In genomic region chr14:76205708-76206107, GRCh38 we compare ENCODE assay signal across 1 cellular context.
TF ChIP-seq lines count a peak whose summit lies in the region.

No MANE protein-coding gene starts in this region.

TF ChIP-seq in GM12878, 131 proteins besides CTCF, POLR2A, EP300 and RAD21 (continued from another document and continues in another):
- TF ChIP-seq BCLAF1 (IDR thresholded peaks at IDR 0.05) (no peak), NR2F1 (conservative IDR thresholded peaks at IDR 0.05) (no peak), EED (IDR thresholded peaks at IDR 0.05; ENCODE audit: low read depth) (no peak; the same call in 1 of the 2 replicates), ZZZ3 (IDR thresholded peaks at IDR 0.05; ENCODE audit: control insufficient read depth, insufficient read length, low read depth) (no peak), SMARCA5 (IDR thresholded peaks at IDR 0.05) (no peak), STAT1 (conservative IDR thresholded peaks at IDR 0.05) (no peak), PAX5 (IDR thresholded peaks at IDR 0.05; ENCODE audit: borderline replicate concordance, low read depth, low read length) (no peak; the same call in 1 of the 2 replicates), MEF2A (IDR thresholded peaks at IDR 0.05; ENCODE audit: insufficient read depth, low read depth, low read length) (no peak), ZNF622 (IDR thresholded peaks at IDR 0.05) (no peak), CBX5 (IDR thresholded peaks at IDR 0.05; ENCODE audit: low read depth) (no peak), POLR2AphosphoS2 (IDR thresholded peaks at IDR 0.05; ENCODE audit: low read depth, low read length) (peak; percentile 41; the same call in 1 of the 2 replicates), CEBPZ (IDR thresholded peaks at IDR 0.05; ENCODE audit: low read depth, low read length) (no peak), MLLT1 (IDR thresholded peaks at IDR 0.05) (0 out of 2 replicates have a peak, but pooled peaks have one; percentile 65), JUND (IDR thresholded peaks at IDR 0.05; ENCODE audit: low read depth, low read length) (no peak), ZNF274 (IDR thresholded peaks at IDR 0.05; ENCODE audit: insufficient read depth, insufficient read length) (no peak), MYB (IDR thresholded peaks at IDR 0.05; ENCODE audit: borderline replicate concordance, low read depth, low read length) (no peak), CHD2 (IDR thresholded peaks at IDR 0.05; ENCODE audit: borderline replicate concordance, low read depth, low read length) (no peak), SREBF1 (IDR thresholded peaks at IDR 0.05; ENCODE audit: low read length) (no peak), SIX5 (IDR thresholded peaks at IDR 0.05; ENCODE audit: low read depth, low read length, severe bottlenecking) (no peak), TAF1 (IDR thresholded peaks at IDR 0.05; ENCODE audit: borderline replicate concordance, low read depth, low read length) (no peak), SREBF2 (IDR thresholded peaks at IDR 0.05; ENCODE audit: low read length) (no peak), POLR2AphosphoS5 (IDR thresholded peaks at IDR 0.05; ENCODE audit: low read length) (peak; percentile 67), JUNB (IDR thresholded peaks at IDR 0.05) (no peak), CREB1 (IDR thresholded peaks at IDR 0.05; ENCODE audit: low read depth) (no peak), USF1 (IDR thresholded peaks at IDR 0.05; ENCODE audit: borderline replicate concordance, extremely low read length, insufficient read depth, low read depth, low read length) (no peak), HSF1 (IDR thresholded peaks at IDR 0.05; ENCODE audit: low read depth, low read length) (no peak), PML (IDR thresholded peaks at IDR 0.05; ENCODE audit: low read length) (0 out of 2 replicates have a peak, but pooled peaks have one; percentile 66), LARP7 (IDR thresholded peaks at IDR 0.05) (no peak), IRF5 (IDR thresholded peaks at IDR 0.05; ENCODE audit: borderline replicate concordance) (no peak), MEF2B (IDR thresholded peaks at IDR 0.05; ENCODE audit: partially characterized antibody, poor library complexity, severe bottlenecking) (peak; percentile 95), ZBED1 (IDR thresholded peaks at IDR 0.05; ENCODE audit: borderline replicate concordance) (no peak), MTA2 (IDR thresholded peaks at IDR 0.05; ENCODE audit: low read depth) (peak; percentile 48; the same call in 1 of the 2 replicates), MTA3 (IDR thresholded peaks at IDR 0.05; ENCODE audit: borderline replicate concordance, low read length) (0 out of 2 replicates have a peak, but pooled peaks have one; percentile 48), NFYA (IDR thresholded peaks at IDR 0.05; ENCODE audit: borderline replicate concordance, low read depth, low read length) (no peak)
- TF ChIP-seq, protein P1, sequence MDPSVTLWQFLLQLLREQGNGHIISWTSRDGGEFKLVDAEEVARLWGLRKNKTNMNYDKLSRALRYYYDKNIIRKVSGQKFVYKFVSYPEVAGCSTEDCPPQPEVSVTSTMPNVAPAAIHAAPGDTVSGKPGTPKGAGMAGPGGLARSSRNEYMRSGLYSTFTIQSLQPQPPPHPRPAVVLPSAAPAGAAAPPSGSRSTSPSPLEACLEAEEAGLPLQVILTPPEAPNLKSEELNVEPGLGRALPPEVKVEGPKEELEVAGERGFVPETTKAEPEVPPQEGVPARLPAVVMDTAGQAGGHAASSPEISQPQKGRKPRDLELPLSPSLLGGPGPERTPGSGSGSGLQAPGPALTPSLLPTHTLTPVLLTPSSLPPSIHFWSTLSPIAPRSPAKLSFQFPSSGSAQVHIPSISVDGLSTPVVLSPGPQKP (IDR thresholded peaks at IDR 0.05; ENCODE audit: low read depth, low read length) = no peak
- TF ChIP-seq, protein P2, sequence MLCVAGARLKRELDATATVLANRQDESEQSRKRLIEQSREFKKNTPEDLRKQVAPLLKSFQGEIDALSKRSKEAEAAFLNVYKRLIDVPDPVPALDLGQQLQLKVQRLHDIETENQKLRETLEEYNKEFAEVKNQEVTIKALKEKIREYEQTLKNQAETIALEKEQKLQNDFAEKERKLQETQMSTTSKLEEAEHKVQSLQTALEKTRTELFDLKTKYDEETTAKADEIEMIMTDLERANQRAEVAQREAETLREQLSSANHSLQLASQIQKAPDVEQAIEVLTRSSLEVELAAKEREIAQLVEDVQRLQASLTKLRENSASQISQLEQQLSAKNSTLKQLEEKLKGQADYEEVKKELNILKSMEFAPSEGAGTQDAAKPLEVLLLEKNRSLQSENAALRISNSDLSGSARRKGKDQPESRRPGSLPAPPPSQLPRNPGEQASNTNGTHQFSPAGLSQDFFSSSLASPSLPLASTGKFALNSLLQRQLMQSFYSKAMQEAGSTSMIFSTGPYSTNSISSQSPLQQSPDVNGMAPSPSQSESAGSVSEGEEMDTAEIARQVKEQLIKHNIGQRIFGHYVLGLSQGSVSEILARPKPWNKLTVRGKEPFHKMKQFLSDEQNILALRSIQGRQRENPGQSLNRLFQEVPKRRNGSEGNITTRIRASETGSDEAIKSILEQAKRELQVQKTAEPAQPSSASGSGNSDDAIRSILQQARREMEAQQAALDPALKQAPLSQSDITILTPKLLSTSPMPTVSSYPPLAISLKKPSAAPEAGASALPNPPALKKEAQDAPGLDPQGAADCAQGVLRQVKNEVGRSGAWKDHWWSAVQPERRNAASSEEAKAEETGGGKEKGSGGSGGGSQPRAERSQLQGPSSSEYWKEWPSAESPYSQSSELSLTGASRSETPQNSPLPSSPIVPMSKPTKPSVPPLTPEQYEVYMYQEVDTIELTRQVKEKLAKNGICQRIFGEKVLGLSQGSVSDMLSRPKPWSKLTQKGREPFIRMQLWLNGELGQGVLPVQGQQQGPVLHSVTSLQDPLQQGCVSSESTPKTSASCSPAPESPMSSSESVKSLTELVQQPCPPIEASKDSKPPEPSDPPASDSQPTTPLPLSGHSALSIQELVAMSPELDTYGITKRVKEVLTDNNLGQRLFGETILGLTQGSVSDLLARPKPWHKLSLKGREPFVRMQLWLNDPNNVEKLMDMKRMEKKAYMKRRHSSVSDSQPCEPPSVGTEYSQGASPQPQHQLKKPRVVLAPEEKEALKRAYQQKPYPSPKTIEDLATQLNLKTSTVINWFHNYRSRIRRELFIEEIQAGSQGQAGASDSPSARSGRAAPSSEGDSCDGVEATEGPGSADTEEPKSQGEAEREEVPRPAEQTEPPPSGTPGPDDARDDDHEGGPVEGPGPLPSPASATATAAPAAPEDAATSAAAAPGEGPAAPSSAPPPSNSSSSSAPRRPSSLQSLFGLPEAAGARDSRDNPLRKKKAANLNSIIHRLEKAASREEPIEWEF (IDR thresholded peaks at IDR 0.05; ENCODE audit: insufficient replicate concordance, low read depth, low read length) = no peak
- TF ChIP-seq, protein P3, sequence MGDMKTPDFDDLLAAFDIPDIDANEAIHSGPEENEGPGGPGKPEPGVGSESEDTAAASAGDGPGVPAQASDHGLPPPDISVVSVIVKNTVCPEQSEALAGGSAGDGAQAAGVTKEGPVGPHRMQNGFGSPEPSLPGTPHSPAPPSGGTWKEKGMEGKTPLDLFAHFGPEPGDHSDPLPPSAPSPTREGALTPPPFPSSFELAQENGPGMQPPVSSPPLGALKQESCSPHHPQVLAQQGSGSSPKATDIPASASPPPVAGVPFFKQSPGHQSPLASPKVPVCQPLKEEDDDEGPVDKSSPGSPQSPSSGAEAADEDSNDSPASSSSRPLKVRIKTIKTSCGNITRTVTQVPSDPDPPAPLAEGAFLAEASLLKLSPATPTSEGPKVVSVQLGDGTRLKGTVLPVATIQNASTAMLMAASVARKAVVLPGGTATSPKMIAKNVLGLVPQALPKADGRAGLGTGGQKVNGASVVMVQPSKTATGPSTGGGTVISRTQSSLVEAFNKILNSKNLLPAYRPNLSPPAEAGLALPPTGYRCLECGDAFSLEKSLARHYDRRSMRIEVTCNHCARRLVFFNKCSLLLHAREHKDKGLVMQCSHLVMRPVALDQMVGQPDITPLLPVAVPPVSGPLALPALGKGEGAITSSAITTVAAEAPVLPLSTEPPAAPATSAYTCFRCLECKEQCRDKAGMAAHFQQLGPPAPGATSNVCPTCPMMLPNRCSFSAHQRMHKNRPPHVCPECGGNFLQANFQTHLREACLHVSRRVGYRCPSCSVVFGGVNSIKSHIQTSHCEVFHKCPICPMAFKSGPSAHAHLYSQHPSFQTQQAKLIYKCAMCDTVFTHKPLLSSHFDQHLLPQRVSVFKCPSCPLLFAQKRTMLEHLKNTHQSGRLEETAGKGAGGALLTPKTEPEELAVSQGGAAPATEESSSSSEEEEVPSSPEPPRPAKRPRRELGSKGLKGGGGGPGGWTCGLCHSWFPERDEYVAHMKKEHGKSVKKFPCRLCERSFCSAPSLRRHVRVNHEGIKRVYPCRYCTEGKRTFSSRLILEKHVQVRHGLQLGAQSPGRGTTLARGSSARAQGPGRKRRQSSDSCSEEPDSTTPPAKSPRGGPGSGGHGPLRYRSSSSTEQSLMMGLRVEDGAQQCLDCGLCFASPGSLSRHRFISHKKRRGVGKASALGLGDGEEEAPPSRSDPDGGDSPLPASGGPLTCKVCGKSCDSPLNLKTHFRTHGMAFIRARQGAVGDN (IDR thresholded peaks at IDR 0.05) = peak; percentile 88
